8 cellular contexts compared by ENCODE assay signal in genomic region chr11:30322826-30323710, GRCh38. TPM values are rescaled to one million over a fixed set of nuclear protein-coding genes. Genes with fewer than 3 reads are reported as not detected.
DNase-seq lines count a peak whose midpoint lies in the region; ATAC-seq and TF ChIP-seq lines count a peak whose summit lies in the region.

Gene ARL14EP, plus strand, starts transcription at chr11:30323104. Its CDS starts 7,845 bp downstream, at chr11:30330949.

- H2AK5ac ChIP-seq in IMR-90 (ENCODE audit: low read depth, low read length), result peak within 1 kb of the TSS; percentile 64; the same call in 1 of the 2 replicates

- DNase-seq in DMS 273 (lab: John Stamatoyannopoulos, UW; ENCODE audit: unreplicated experiment) (peak; percentile 95), IMR-90 (peak; percentile 96), OCI-M1 (lab: John Stamatoyannopoulos, UW) (peak; percentile 96), activated T-cell treated with anti-CD3 and anti-CD28 coated beads for 4 hours (peak; percentile 82), epithelial cell of esophagus (ENCODE audit: low read depth) (peak; percentile 98), mucosa of descending colon (peak; percentile 94 to 96 (median 94))
- DNase-seq in stimulated activated CD8-positive, alpha-beta memory T cell treated with anti-CD3 and anti-CD28 coated beads, Interleukin-4, amount 100 ng/mL, for 24 hours (ENCODE audit: low read depth), result peak; percentile 85

- peak within 1 kb of the TSS; percentile 96 for H3K27ac ChIP-seq in IMR-90 (ENCODE audit: insufficient read depth, low read length)

- H3K27me3 ChIP-seq in IMR-90 (ENCODE audit: control insufficient read depth, insufficient read depth, low read length), result peaks cover 4% of the 10 kb centered on the region; the same call in 1 of the 2 replicates

- ATAC-seq in GM21528 (IDR thresholded peaks at IDR 0.05; ENCODE audit: low FRiP score, unreplicated experiment), result peak; percentile 99
- peak; percentile 99 for ATAC-seq in IMR-90 (ENCODE audit: low read depth)
- ATAC-seq in mucosa of descending colon, result peak; percentile 100

- peak within 1 kb of the TSS; percentile 91 for H3K14ac ChIP-seq in IMR-90 (replicated peaks; ENCODE audit: low read depth, low read length)

- H2BK120ac ChIP-seq in IMR-90 (ENCODE audit: low read depth, low read length), result 0 out of 2 replicates have a peak within 1 kb of the TSS, but pooled peaks have one; percentile 17

- H3K9me1 ChIP-seq in IMR-90 (ENCODE audit: insufficient read depth, low read length), result no peaks in the 10 kb centered on the region

- H2BK5ac ChIP-seq in IMR-90 (ENCODE audit: low read depth, low read length, poor library complexity, severe bottlenecking), result peak within 1 kb of the TSS; percentile 82

- in situ Hi-C loops in IMR-90 (cut with MboI; ENCODE audit: low sequenced_read_pairs), result no loop called here

- peaks cover 6% of the 10 kb centered on the region for H3K4me1 ChIP-seq in IMR-90 (ENCODE audit: control insufficient read depth, insufficient read depth, low read length)
- H3K4me1 ChIP-seq in mucosa of descending colon (ENCODE audit: low read depth), result peaks cover 17% of the 10 kb centered on the region

- CTCF ChIA-PET in IMR-90 (lab: Yijun Ruan, JAX), result interaction anchor here (0.8 to 1.3 kb wide), 4 partner anchors 9 to 67 kb away, joined by 3 to 4 read pairs (median 3); no protein-coding TSS in a partner anchor

- no peak within 1 kb of the TSS for H2BK20ac ChIP-seq in IMR-90 (ENCODE audit: low read depth, low read length)

- TF ChIP-seq RAD21 in IMR-90 (IDR thresholded peaks at IDR 0.05; ENCODE audit: low read length), result no peak

- H3K9ac ChIP-seq in IMR-90 (ENCODE audit: low read depth, low read length), result peak within 1 kb of the TSS; percentile 97

- H4K8ac ChIP-seq in IMR-90 (ENCODE audit: low read depth in 2 of 2, low read length in 2 of 2), result peak within 1 kb of the TSS; percentile 92 to 97

- H3K36me3 ChIP-seq in IMR-90 (ENCODE audit: control insufficient read depth, insufficient read depth, low read length), result no peaks in the 10 kb centered on the region; the same call in 1 of the 2 replicates
- H3K36me3 ChIP-seq in mucosa of descending colon (ENCODE audit: low read depth), result no peaks in the 10 kb centered on the region

- peak within 1 kb of the TSS; percentile 97 for H3K23ac ChIP-seq in IMR-90 (ENCODE audit: low read depth, low read length)

- dilution Hi-C loops in IMR-90 (cut with HindIII; ENCODE audit: low sequenced_read_pairs, unreplicated experiment), result no loop called here

- WGBS in IMR-90 (ENCODE audit: extremely low coverage in 2 of 2, insufficient read length in 1 of 2), 2 experiments, result 0% methylated on average over 7 of the region's 51 CpGs; no CpG with 5 or more reads in 1 of the 2 experiments

- BruUV-seq in IMR-90 (replicated peaks; lab: Mats Ljungman, UMichigan), result TSS peak; percentile 44

- peaks cover 15 to 19% of the 10 kb centered on the region in 2 experiments for H3K79me1 ChIP-seq in IMR-90 (ENCODE audit: low read depth in 1 of 2, low read length in 2 of 2)

- peak within 1 kb of the TSS; percentile 38; the same call in 1 of the 3 replicates for H2BK15ac ChIP-seq in IMR-90 (ENCODE audit: low read depth, low read length)

- H2AK9ac ChIP-seq in IMR-90 (replicated peaks; ENCODE audit: low read depth, low read length, poor library complexity), result peak within 1 kb of the TSS; percentile 93

- H3K4me3 ChIP-seq in IMR-90 (ENCODE audit: insufficient read depth, low read depth, low read length), result peak within 1 kb of the TSS; percentile 97
- peak within 1 kb of the TSS; percentile 95 for H3K4me3 ChIP-seq in epithelial cell of esophagus (ENCODE audit: low read length)
- peak within 1 kb of the TSS; percentile 44 for H3K4me3 ChIP-seq in mucosa of descending colon

- no peaks in the 10 kb centered on the region for H3K9me3 ChIP-seq in IMR-90 (ENCODE audit: control insufficient read depth, insufficient read depth, low read length)
- no peaks in the 10 kb centered on the region for H3K9me3 ChIP-seq in mucosa of descending colon

- peak within 1 kb of the TSS; percentile 66 for H4K91ac ChIP-seq in IMR-90 (ENCODE audit: insufficient read depth, low read depth, low read length)

- peak within 1 kb of the TSS; percentile 96 for H2AFZ ChIP-seq in IMR-90 (replicated peaks; ENCODE audit: low read length, poor library complexity)

- peak; percentile 95 for TF ChIP-seq POLR2A in IMR-90 (IDR thresholded peaks at IDR 0.05; ENCODE audit: low read depth, low read length)

- H3K56ac ChIP-seq in IMR-90 (ENCODE audit: extremely low read depth, insufficient read depth, low read length), result peak within 1 kb of the TSS; percentile 89

- H4K5ac ChIP-seq in IMR-90 (ENCODE audit: low read depth, low read length), result peak within 1 kb of the TSS; percentile 95

- POLR2A ChIA-PET in IMR-90 (lab: Charles Lee; ENCODE audit: unreplicated experiment), result interaction anchor here (0.6 to 1.2 kb wide), 3 partner anchors 17 to 848 kb away, joined by 3 to 6 read pairs (median 4); no protein-coding TSS in a partner anchor

- peak within 1 kb of the TSS; percentile 99 for H3K4me2 ChIP-seq in IMR-90 (ENCODE audit: low read depth, low read length)

- no peak for TF ChIP-seq CTCF in IMR-90 (conservative IDR thresholded peaks at IDR 0.05; ENCODE audit: low read depth, low read length)
- TF ChIP-seq CTCF in epithelial cell of esophagus (IDR thresholded peaks at IDR 0.05; ENCODE audit: insufficient read depth, low read depth, low read length, missing control alignments), result no peak
- TF ChIP-seq CTCF in mucosa of descending colon (IDR thresholded peaks at IDR 0.05), result peak; percentile 20

- peak within 1 kb of the TSS; percentile 59 for H3K18ac ChIP-seq in IMR-90 (ENCODE audit: low read depth, low read length)

- peak within 1 kb of the TSS; percentile 95 for H3K4ac ChIP-seq in IMR-90 (ENCODE audit: low read depth, low read length)

- intact Hi-C loops in IMR-90 (cut with micrococcal nuclease), result loop anchor here (5.0 kb wide), 1 partner anchor 876 kb away; no protein-coding TSS in a partner anchor
- intact Hi-C loops in mucosa of descending colon (cut with DNase I, micrococcal nuclease), result no loop called here

- H4K20me1 ChIP-seq in IMR-90 (ENCODE audit: insufficient read depth, low read length), result no peaks in the 10 kb centered on the region; the same call in 1 of the 2 replicates

TF ChIP-seq in IMR-90, 13 proteins besides CTCF, POLR2A, EP300 and RAD21:
- peak; percentile 65; the same call in 1 of the 2 replicates for TF ChIP-seq BHLHE40 (IDR thresholded peaks at IDR 0.05; ENCODE audit: low read depth, low read length)
- 0 out of 2 replicates have a peak, but pooled peaks have one; percentile 1 for TF ChIP-seq CEBPB (IDR thresholded peaks at IDR 0.05; ENCODE audit: low read depth, low read length)
- peak; percentile 75 for TF ChIP-seq USF2 (IDR thresholded peaks at IDR 0.05; ENCODE audit: low read depth, low read length)
- TF ChIP-seq ELK1 (IDR thresholded peaks at IDR 0.05; ENCODE audit: borderline replicate concordance, low read depth, low read length), result no peak
- TF ChIP-seq SMC3 (IDR thresholded peaks at IDR 0.05; ENCODE audit: low read depth, low read length), result no peak
- no peak for TF ChIP-seq MAFK (IDR thresholded peaks at IDR 0.05; ENCODE audit: low read depth, low read length)
- no peak for TF ChIP-seq RFX5 (IDR thresholded peaks at IDR 0.05; ENCODE audit: low read depth, low read length)
- TF ChIP-seq FOS (IDR thresholded peaks at IDR 0.05; ENCODE audit: low read depth, low read length), result no peak
- no peak for TF ChIP-seq CHD1 (IDR thresholded peaks at IDR 0.05; ENCODE audit: low read depth, low read length)
- no peak for TF ChIP-seq RCOR1 (IDR thresholded peaks at IDR 0.05; ENCODE audit: insufficient replicate concordance, low read length)
- TF ChIP-seq MAZ (IDR thresholded peaks at IDR 0.05; ENCODE audit: borderline replicate concordance, low read depth, low read length), result peak; percentile 38; the same call in 1 of the 2 replicates
- peak; percentile 55; the same call in 1 of the 2 replicates for TF ChIP-seq MXI1 (IDR thresholded peaks at IDR 0.05; ENCODE audit: borderline replicate concordance, low read depth, low read length)
- TF ChIP-seq NFE2L2 (IDR thresholded peaks at IDR 0.05; ENCODE audit: low read depth, low read length), result no peak

RNA-seq across cellular contexts. Expression of gene ARL14EP, which starts in this region (rescaled TPM):
- total RNA-seq in IMR-90 (2012; rRNA removed) (13.8 and 28.1 TPM in 2 replicates), mucosa of descending colon (10 to 100 TPM in 2 of 3 donors, 1 to 10 TPM in 1; 9.8 to 23.0 (median 14.7) TPM)
- polyA plus RNA-seq in IMR-90 (2012; rRNA removed), result 12.5 and 15.7 TPM in 2 replicates
- polyA plus RNA-seq in IMR-90 (2012; cell fraction: cytosol; rRNA removed), result 1.2 and 1.5 TPM in 2 replicates
- polyA plus RNA-seq in IMR-90 (2012; cell fraction: nucleus; rRNA removed; ENCODE audit: low replicate concordance), result 1.4 and 11.0 TPM in 2 replicates

Comparison
In these comparisons a context has a peak if more than half of its experiments do, and no peak if none do; other contexts are left out.
1. Peak in every context shown above with its lines: DNase-seq, ATAC-seq, H3K4me3 ChIP-seq and H3K27ac ChIP-seq.
2. H3K4me3 ChIP-seq: peak in every context shown above with its lines; median percentile 97 in IMR-90; 95 in epithelial cell of esophagus; 44 in mucosa of descending colon.